In the genomic region with DNA sequence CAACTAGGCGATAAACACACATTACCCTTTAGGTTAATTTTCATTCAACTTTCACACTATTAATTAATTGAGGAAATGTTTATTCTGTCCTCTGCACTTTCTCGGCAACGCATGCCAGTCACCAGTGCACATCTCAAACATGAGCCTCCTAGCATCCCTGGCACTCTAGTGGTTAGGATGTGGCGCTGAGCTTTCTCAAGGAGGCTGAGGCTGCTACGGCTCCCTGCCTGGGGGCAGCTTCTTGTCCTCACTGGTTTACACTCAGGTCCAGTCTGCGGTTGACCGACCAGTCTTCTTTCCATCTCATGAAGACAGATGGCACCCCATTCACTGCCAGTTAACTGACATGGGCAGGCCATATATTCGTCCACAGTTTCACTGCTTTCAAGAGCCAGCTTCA, we compare ENCODE assay signal across 33 cellular contexts.
"Had no signal": no experiment of that assay in that cellular context is flagged by ENCODE, and none has a peak within 500 bp of the region (broad histone marks: within the 10 kb centered on the region; RNA-seq: fewer than 3 reads in every experiment).

No MANE protein-coding gene starts in this region.

- ATAC-seq: activated CD4-positive, CD25-positive, alpha-beta regulatory T cell treated with anti-CD3 and anti-CD28 coated beads, Interleukin-2, amount 50 U/mL, for 24 hours; activated CD8-positive, alpha-beta T cell treated with anti-CD3 and anti-CD28 coated beads for 36 hours; activated naive CD8-positive, alpha-beta T cell treated with anti-CD3 and anti-CD28 coated beads, Interleukin-2, amount 50 U/mL, for 24 hours; activated T-cell treated with anti-CD3 and anti-CD28 coated beads, Interleukin-2, amount 50 U/mL, for 72 hours; body of pancreas; effector memory CD8-positive, alpha-beta T cell; gastroesophageal sphincter; T-helper 17 cell had no signal

- DNase-seq: activated B cell treated with CpG ODN at 0.5 μM for 24 hours; activated CD4-positive, alpha-beta T cell treated with anti-CD3 and anti-CD28 coated beads for 48 hours; activated CD4-positive, alpha-beta T cell treated with anti-CD3 and anti-CD28 coated beads, Interleukin-2, amount 50 U/mL, for 1 hour; activated CD4-positive, alpha-beta T cell treated with anti-CD3 and anti-CD28 coated beads, Interleukin-2, amount 50 U/mL, for 48 hours; activated CD8-positive, alpha-beta memory T cell treated with anti-CD3 and anti-CD28 coated beads for 24 hours; activated CD8-positive, alpha-beta memory T cell treated with anti-CD3 and anti-CD28 coated beads, Interleukin-2, amount 50 U/mL, for 4 hours; activated CD8-positive, alpha-beta T cell treated with anti-CD3 and anti-CD28 coated beads for 36 hours; activated naive CD4-positive, alpha-beta T cell treated with anti-CD3 and anti-CD28 coated beads for 36 hours; activated naive CD8-positive, alpha-beta T cell treated with anti-CD3 and anti-CD28 coated beads for 36 hours; activated naive CD8-positive, alpha-beta T cell treated with anti-CD3 and anti-CD28 coated beads, Interleukin-2, amount 50 U/mL, for 24 hours; activated T-cell treated with anti-CD3 and anti-CD28 coated beads for 4 hours; activated T-cell treated with anti-CD3 and anti-CD28 coated beads, Interleukin-2, amount 50 U/mL, for 24 hours; activated T-cell treated with anti-CD3 and anti-CD28 coated beads, Interleukin-2, amount 50 U/mL, for 72 hours; adrenal gland; amygdala; aorta; body of pancreas; caudate nucleus; cortex of kidney; dermis blood vessel endothelial cell; effector CD4-positive, alpha-beta T cell; effector memory CD8-positive, alpha-beta T cell; erythroblast; esophagus squamous epithelium; foreskin melanocyte; T-helper 1 cell; T-helper 17 cell; T1000; WERI-Rb-1 had no signal

- H3K4me1 Mint-ChIP-seq: activated B cell treated with CpG ODN at 0.5 μM for 24 hours; activated naive CD4-positive, alpha-beta T cell treated with anti-CD3 and anti-CD28 coated beads, Interleukin-2, amount 50 U/mL, for 24 hours; activated naive CD8-positive, alpha-beta T cell treated with anti-CD3 and anti-CD28 coated beads for 36 hours; activated naive CD8-positive, alpha-beta T cell treated with anti-CD3 and anti-CD28 coated beads, Interleukin-2, amount 50 U/mL, for 24 hours; T-helper 17 cell had no signal

- H3K27me3 Mint-ChIP-seq: activated B cell treated with CpG ODN at 0.5 μM for 24 hours had no signal

- H3K9me3 Mint-ChIP-seq: activated naive CD8-positive, alpha-beta T cell treated with anti-CD3 and anti-CD28 coated beads, Interleukin-2, amount 50 U/mL, for 24 hours; T-helper 2 cell treated with Interferon-gamma antibody and Interleukin-4, amounts not matched to agents 5 μg/mL and 100 μg/mL, for 36 hours had no signal

- H3K27ac Mint-ChIP-seq: activated B cell treated with CpG ODN at 0.5 μM for 24 hours; activated CD8-positive, alpha-beta T cell treated with anti-CD3 and anti-CD28 coated beads for 36 hours; activated naive CD4-positive, alpha-beta T cell treated with anti-CD3 and anti-CD28 coated beads for 36 hours; activated naive CD4-positive, alpha-beta T cell treated with anti-CD3 and anti-CD28 coated beads, Interleukin-2, amount 50 U/mL, for 24 hours; activated naive CD8-positive, alpha-beta T cell treated with anti-CD3 and anti-CD28 coated beads for 36 hours; activated naive CD8-positive, alpha-beta T cell treated with anti-CD3 and anti-CD28 coated beads, Interleukin-2, amount 50 U/mL, for 24 hours; activated T-cell treated with anti-CD3 and anti-CD28 coated beads, Interleukin-2, amount 50 U/mL, for 24 hours; activated T-cell treated with anti-CD3 and anti-CD28 coated beads, Interleukin-2, amount 50 U/mL, for 72 hours; effector memory CD8-positive, alpha-beta T cell; T-helper 17 cell; T-helper 2 cell treated with Interferon-gamma antibody and Interleukin-4, amounts not matched to agents 5 μg/mL and 100 μg/mL, for 36 hours had no signal

- H3K36me3 Mint-ChIP-seq: activated naive CD4-positive, alpha-beta T cell treated with anti-CD3 and anti-CD28 coated beads, Interleukin-2, amount 50 U/mL, for 24 hours; activated naive CD8-positive, alpha-beta T cell treated with anti-CD3 and anti-CD28 coated beads for 36 hours had no signal

- H3K4me3 Mint-ChIP-seq: activated B cell treated with CpG ODN at 0.5 μM for 24 hours; activated CD8-positive, alpha-beta T cell treated with anti-CD3 and anti-CD28 coated beads for 36 hours; activated naive CD4-positive, alpha-beta T cell treated with anti-CD3 and anti-CD28 coated beads for 36 hours; activated naive CD4-positive, alpha-beta T cell treated with anti-CD3 and anti-CD28 coated beads, Interleukin-2, amount 50 U/mL, for 24 hours; activated naive CD8-positive, alpha-beta T cell treated with anti-CD3 and anti-CD28 coated beads for 36 hours; activated naive CD8-positive, alpha-beta T cell treated with anti-CD3 and anti-CD28 coated beads, Interleukin-2, amount 50 U/mL, for 24 hours; activated T-cell treated with anti-CD3 and anti-CD28 coated beads, Interleukin-2, amount 50 U/mL, for 24 hours; activated T-cell treated with anti-CD3 and anti-CD28 coated beads, Interleukin-2, amount 50 U/mL, for 72 hours; effector memory CD8-positive, alpha-beta T cell; T-helper 17 cell; T-helper 2 cell treated with Interferon-gamma antibody and Interleukin-4, amounts not matched to agents 5 μg/mL and 100 μg/mL, for 36 hours had no signal
